1 cellular context compared by ENCODE assay signal in the genomic region with DNA sequence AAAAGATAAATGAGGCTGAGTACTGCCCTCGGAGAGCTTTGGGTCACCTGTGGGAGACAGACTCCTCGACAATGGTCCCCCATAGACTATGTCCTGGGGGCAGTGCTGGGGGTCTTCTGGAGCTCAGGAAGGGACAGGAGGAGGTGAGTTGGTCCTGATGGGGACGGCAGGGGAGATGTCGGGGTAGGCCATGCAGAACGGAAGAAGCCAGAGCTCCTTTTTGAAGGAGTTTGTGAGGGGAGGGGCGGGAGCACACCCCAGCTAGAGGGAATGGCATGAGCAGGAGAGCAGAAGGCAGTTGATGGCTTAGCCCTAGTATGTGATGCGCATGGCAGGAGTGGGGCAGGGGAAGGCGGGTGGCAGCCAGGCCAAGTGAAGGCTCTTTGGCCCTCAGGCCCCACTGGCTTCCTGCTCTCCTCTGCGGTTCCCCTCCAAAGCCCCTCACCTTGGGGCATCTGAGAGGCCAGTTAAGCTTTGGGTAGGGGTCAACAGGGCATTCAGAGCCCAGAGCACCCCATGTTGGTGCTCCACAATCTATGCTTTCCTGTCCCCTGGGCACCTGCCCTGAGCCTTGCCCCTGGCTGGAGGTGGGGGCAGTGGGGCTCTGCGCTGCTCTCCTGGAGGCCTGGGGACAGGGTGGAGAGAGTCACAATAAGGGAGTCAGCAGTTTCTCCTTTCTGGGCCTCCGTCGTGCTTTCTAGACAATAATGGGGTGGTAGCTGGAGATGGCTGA.
TF ChIP-seq lines count a peak whose summit lies in the region.

No MANE protein-coding gene starts in this region.

TF ChIP-seq in IMR-90, 13 proteins besides CTCF, POLR2A, EP300 and RAD21:
- TF ChIP-seq MAFK (IDR thresholded peaks at IDR 0.05; ENCODE audit: low read depth, low read length) (no peak), SMC3 (IDR thresholded peaks at IDR 0.05; ENCODE audit: low read depth, low read length) (no peak), FOS (IDR thresholded peaks at IDR 0.05; ENCODE audit: low read depth, low read length) (no peak), RFX5 (IDR thresholded peaks at IDR 0.05; ENCODE audit: low read depth, low read length) (no peak), CHD1 (IDR thresholded peaks at IDR 0.05; ENCODE audit: low read depth, low read length) (no peak), NFE2L2 (IDR thresholded peaks at IDR 0.05; ENCODE audit: low read depth, low read length) (no peak), MAZ (IDR thresholded peaks at IDR 0.05; ENCODE audit: borderline replicate concordance, low read depth, low read length) (no peak), CEBPB (IDR thresholded peaks at IDR 0.05; ENCODE audit: low read depth, low read length) (no peak), MXI1 (IDR thresholded peaks at IDR 0.05; ENCODE audit: borderline replicate concordance, low read depth, low read length) (no peak), RCOR1 (IDR thresholded peaks at IDR 0.05; ENCODE audit: insufficient replicate concordance, low read length) (no peak)
- TF ChIP-seq, protein P1, sequence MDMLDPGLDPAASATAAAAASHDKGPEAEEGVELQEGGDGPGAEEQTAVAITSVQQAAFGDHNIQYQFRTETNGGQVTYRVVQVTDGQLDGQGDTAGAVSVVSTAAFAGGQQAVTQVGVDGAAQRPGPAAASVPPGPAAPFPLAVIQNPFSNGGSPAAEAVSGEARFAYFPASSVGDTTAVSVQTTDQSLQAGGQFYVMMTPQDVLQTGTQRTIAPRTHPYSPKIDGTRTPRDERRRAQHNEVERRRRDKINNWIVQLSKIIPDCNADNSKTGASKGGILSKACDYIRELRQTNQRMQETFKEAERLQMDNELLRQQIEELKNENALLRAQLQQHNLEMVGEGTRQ (IDR thresholded peaks at IDR 0.05; ENCODE audit: low read depth, low read length), result no peak
- TF ChIP-seq, protein P2, sequence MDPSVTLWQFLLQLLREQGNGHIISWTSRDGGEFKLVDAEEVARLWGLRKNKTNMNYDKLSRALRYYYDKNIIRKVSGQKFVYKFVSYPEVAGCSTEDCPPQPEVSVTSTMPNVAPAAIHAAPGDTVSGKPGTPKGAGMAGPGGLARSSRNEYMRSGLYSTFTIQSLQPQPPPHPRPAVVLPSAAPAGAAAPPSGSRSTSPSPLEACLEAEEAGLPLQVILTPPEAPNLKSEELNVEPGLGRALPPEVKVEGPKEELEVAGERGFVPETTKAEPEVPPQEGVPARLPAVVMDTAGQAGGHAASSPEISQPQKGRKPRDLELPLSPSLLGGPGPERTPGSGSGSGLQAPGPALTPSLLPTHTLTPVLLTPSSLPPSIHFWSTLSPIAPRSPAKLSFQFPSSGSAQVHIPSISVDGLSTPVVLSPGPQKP (IDR thresholded peaks at IDR 0.05; ENCODE audit: borderline replicate concordance, low read depth, low read length), result no peak
